In genomic region chr1:243783714-243784113, GRCh38 we compare ENCODE assay signal across 22 cellular contexts.
"Had no signal": no experiment of that assay in that cellular context is flagged by ENCODE, and none has a peak within 500 bp of the region (broad histone marks: within the 10 kb centered on the region; RNA-seq: fewer than 3 reads in every experiment).

No MANE protein-coding gene starts in this region.

- H3K27ac Mint-ChIP-seq: neural progenitor cell; progenitor cell of endocrine pancreas; stimulated activated effector memory CD8-positive, alpha-beta T cell treated with anti-CD3 and anti-CD28 coated beads, Interleukin-12 subunit alpha, Interleukin-12 subunit beta, amount 100 ng/mL, for 72 hours; stimulated activated naive B cell treated with anti-CD40 and anti-IgM and Interleukin-4, amounts not matched to agents 10 μg/mL and 1 μg/mL and 100 μg/mL, for 72 hours; stimulated activated naive CD8-positive, alpha-beta T cell treated with anti-CD3 and anti-CD28 coated beads, Interleukin-15, Interleukin-2, amounts not matched to agents 100 ng/mL and 50 ng/mL, for 24 hours had no signal

- FAIRE-seq: small intestine, urothelium cell line had no signal

- H3K9me3 Mint-ChIP-seq: nephron; stimulated activated effector memory CD8-positive, alpha-beta T cell treated with anti-CD3 and anti-CD28 coated beads, Interleukin-12 subunit alpha, Interleukin-12 subunit beta, amount 100 ng/mL, for 72 hours; stimulated activated naive B cell treated with anti-CD40 and anti-IgM and Interleukin-4, amounts not matched to agents 10 μg/mL and 1 μg/mL and 100 μg/mL, for 72 hours; stimulated activated naive CD8-positive, alpha-beta T cell treated with anti-CD3 and anti-CD28 coated beads, Interleukin-15, Interleukin-2, amounts not matched to agents 100 ng/mL and 50 ng/mL, for 24 hours had no signal

- DNase-seq: occipital lobe; ovary; psoas muscle; right cardiac atrium; right lobe of liver; sigmoid colon; small intestine; stimulated activated CD4-positive, alpha-beta T cell treated with anti-CD3 and anti-CD28 coated beads, Interleukin-15, amount 100 ng/mL, for 24 hours; stimulated activated CD4-positive, alpha-beta T cell treated with anti-CD3 and anti-CD28 coated beads, Interleukin-2, amount 100 ng/mL, for 24 hours; stimulated activated CD4-positive, alpha-beta T cell treated with anti-CD3 and anti-CD28 coated beads, Interleukin-2, amount 100 ng/mL, for 48 hours; stimulated activated CD4-positive, alpha-beta T cell treated with anti-CD3 and anti-CD28 coated beads, Interleukin-4, amount 100 ng/mL, for 24 hours; stimulated activated naive B cell treated with anti-CD40 and anti-IgM and Interleukin-4, amounts not matched to agents 10 μg/mL and 1 μg/mL and 100 μg/mL, for 72 hours; stimulated activated naive CD4-positive, alpha-beta T cell treated with Interleukin-2 at 50 U/mL for 16 hours; stomach; thyroid gland; upper lobe of left lung had no signal

- ATAC-seq: psoas muscle; right cardiac atrium; right lobe of liver; stimulated activated effector memory CD8-positive, alpha-beta T cell treated with anti-CD3 and anti-CD28 coated beads, Interleukin-12 subunit alpha, Interleukin-12 subunit beta, amount 100 ng/mL, for 72 hours; stimulated activated naive B cell treated with anti-CD40 and anti-IgM and Interleukin-4, amounts not matched to agents 10 μg/mL and 1 μg/mL and 100 μg/mL, for 72 hours had no signal

- H3K4me3 Mint-ChIP-seq: nephron; neural progenitor cell; stimulated activated effector memory CD8-positive, alpha-beta T cell treated with anti-CD3 and anti-CD28 coated beads, Interleukin-12 subunit alpha, Interleukin-12 subunit beta, amount 100 ng/mL, for 72 hours; stimulated activated naive B cell treated with anti-CD40 and anti-IgM and Interleukin-4, amounts not matched to agents 10 μg/mL and 1 μg/mL and 100 μg/mL, for 72 hours; stimulated activated naive CD8-positive, alpha-beta T cell treated with anti-CD3 and anti-CD28 coated beads, Interleukin-15, Interleukin-2, amounts not matched to agents 100 ng/mL and 50 ng/mL, for 24 hours had no signal

- H3K27me3 Mint-ChIP-seq: progenitor cell of endocrine pancreas; stimulated activated naive B cell treated with anti-CD40 and anti-IgM and Interleukin-4, amounts not matched to agents 10 μg/mL and 1 μg/mL and 100 μg/mL, for 72 hours; stimulated activated naive CD8-positive, alpha-beta T cell treated with anti-CD3 and anti-CD28 coated beads, Interleukin-15, Interleukin-2, amounts not matched to agents 100 ng/mL and 50 ng/mL, for 24 hours had no signal
